Comparison of ENCODE assay signal across 25 cellular contexts in genomic region chr2:45477546-45477945, GRCh38.
DNase-seq lines count a peak whose midpoint lies in the region; ATAC-seq, FAIRE-seq and TF ChIP-seq lines count a peak whose summit lies in the region.
"Had no signal": no experiment of that assay in that cellular context is flagged by ENCODE, and none has a peak within 500 bp of the region (broad histone marks: within the 10 kb centered on the region; RNA-seq: fewer than 3 reads in every experiment).

No MANE protein-coding gene starts in this region.

- intact Hi-C loops in gastrocnemius medialis (cut with DNase I; ENCODE audit: low total_unique reads): loop anchor here (5.0 kb wide), 1 partner anchor 305 kb away; no protein-coding TSS in a partner anchor

- ATAC-seq in gastrocnemius medialis: peak; percentile 95 to 99
- ATAC-seq: K562 had no signal

- CTCF ChIA-PET in HEK293 (lab: Yijun Ruan, JAX): interaction anchor here (0.7 kb wide), 1 partner anchor 96 kb away, joined by 3 read pairs; no protein-coding TSS in a partner anchor

- no peak overlapping the region for H3K27ac ChIP-seq in HEK293 (ENCODE audit: extremely low read depth, low read depth, low read length)
- H3K27ac ChIP-seq in gastrocnemius medialis: no peak overlapping the region
- no peak overlapping the region for H3K27ac ChIP-seq in brain microvascular endothelial cell
- H3K27ac ChIP-seq: GM23248 had no signal

- H3K27me3 ChIP-seq in gastrocnemius medialis: no peaks in the 10 kb centered on the region
- no peaks in the 10 kb centered on the region for H3K27me3 ChIP-seq in brain microvascular endothelial cell (replicated peaks)
- H3K27me3 ChIP-seq: BE2C had no signal

- in situ Hi-C loops in gastrocnemius medialis (cut with MboI; ENCODE audit: low sequenced_read_pairs in 4 of 4) (loop anchor here in 2 of 4 donors (10.0 to 25.0 kb wide), 2 partner anchors 313 to 315 kb away; no protein-coding TSS in a partner anchor), brain microvascular endothelial cell (cut with HindIII; ENCODE audit: low pct_ligation_motif_present, low sequenced_read_pairs) (no loop called here)

- DNase-seq in GM12892 (ENCODE audit: insufficient read length) (no peak), fibroblast of gingiva (ENCODE audit: low read depth) (peak; percentile 44), gastrocnemius medialis (peak; percentile 23 to 53), brain microvascular endothelial cell (no peak), amygdala (lab: John Stamatoyannopoulos, UW) (no peak)
- DNase-seq: ACHN; BE2C; C1 segment of cervical spinal cord; CD4-positive, CD25-positive, alpha-beta regulatory T cell; CD8-positive, alpha-beta memory T cell; COR-L47; DMS 273 treated with DMSO at 0.1 percent for 48 hours; DMS53; DND-41; EL; GM23248; HCEC 1CT; HFFc6; IMR-90 had no signal

- H3K36me3 ChIP-seq in HEK293 (ENCODE audit: control insufficient read depth in 2 of 2, insufficient read depth in 1 of 2, low read length in 2 of 2): no peaks in the 10 kb centered on the region
- H3K36me3 ChIP-seq in gastrocnemius medialis: no peaks in the 10 kb centered on the region
- no peaks in the 10 kb centered on the region for H3K36me3 ChIP-seq in brain microvascular endothelial cell (replicated peaks)
- H3K36me3 ChIP-seq: BE2C had no signal

- TF ChIP-seq POLR2A in GM12892 (IDR thresholded peaks at IDR 0.05; ENCODE audit: low read depth, low read length) (no peak), gastrocnemius medialis (IDR thresholded peaks at IDR 0.05) (no peak)

- H3K4me3 ChIP-seq in HEK293 (ENCODE audit: low read depth, low read length) (no peak overlapping the region), gastrocnemius medialis (no peak overlapping the region), brain microvascular endothelial cell (ENCODE audit: low read depth, low read length) (no peak overlapping the region)
- H3K4me3 ChIP-seq: GM23248, K562 had no signal

- H3K4me1 ChIP-seq in HEK293 (ENCODE audit: control insufficient read depth, insufficient read depth, low read length): peaks cover 2% of the 10 kb centered on the region; the same call in 1 of the 2 replicates
- H3K4me1 ChIP-seq in gastrocnemius medialis: peaks cover 0 to 7% of the 10 kb centered on the region in 2 donors
- H3K4me1 ChIP-seq: BE2C had no signal

- peak; percentile 17 for FAIRE-seq in GM12892 (lab: Jason Lieb, UNC)
- FAIRE-seq: A204.1, GM12891, GM18507, H54, K562 had no signal

- no peaks in the 10 kb centered on the region for H3K9me3 ChIP-seq in HEK293 (ENCODE audit: control insufficient read depth, insufficient read depth, low read depth, low read length)
- no peaks in the 10 kb centered on the region for H3K9me3 ChIP-seq in gastrocnemius medialis
- H3K9me3 ChIP-seq: BE2C had no signal

- POLR2A ChIA-PET in HEK293 (lab: Yijun Ruan, JAX): no interaction called here

- TF ChIP-seq CTCF in HEK293 (tag by site-specific recombination; IDR thresholded peaks at IDR 0.05): no peak
- no peak for TF ChIP-seq CTCF in gastrocnemius medialis (IDR thresholded peaks at IDR 0.05 in 4 of 5, conservative IDR thresholded peaks at IDR 0.05 in 1 of 5)
- no peak for TF ChIP-seq CTCF in brain microvascular endothelial cell (IDR thresholded peaks at IDR 0.05; ENCODE audit: low read depth, low read length, missing control alignments)

TF ChIP-seq in HEK293, 187 proteins besides CTCF, POLR2A, EP300 and RAD21:
- TF ChIP-seq KLF8 (tag by site-specific recombination; IDR thresholded peaks at IDR 0.05) (no peak), ZBTB44 (tag by site-specific recombination; IDR thresholded peaks at IDR 0.05) (0 out of 2 replicates have a peak, but pooled peaks have one; percentile 51)

Comparison
In these comparisons a context has a peak if more than half of its experiments do, and no peak if none do; other contexts are left out.
1. DNase-seq: peak in fibroblast of gingiva (single experiment) and gastrocnemius medialis (2 of 2); none in GM12892 (single experiment), brain microvascular endothelial cell (single experiment) and amygdala (0 of 56).